Comparison of ENCODE assay signal across 20 cellular contexts in genomic region chr1:65321879-65322278, GRCh38.
"Had no signal": no experiment of that assay in that cellular context is flagged by ENCODE, and none has a peak within 500 bp of the region (broad histone marks: within the 10 kb centered on the region; RNA-seq: fewer than 3 reads in every experiment).

No MANE protein-coding gene starts in this region.

- DNase-seq: activated CD4-positive, alpha-beta memory T cell treated with anti-CD3 and anti-CD28 coated beads for 36 hours; activated CD4-positive, alpha-beta T cell treated with anti-CD3 and anti-CD28 coated beads, Interleukin-2, amount 10 ng/mL, durations not matched to agents 7 days and 5 days; activated CD4-positive, CD25-positive, alpha-beta regulatory T cell; activated CD8-positive, alpha-beta memory T cell treated with anti-CD3 and anti-CD28 coated beads, Interleukin-2, amount 50 U/mL, for 4 hours; activated gamma-delta T cell treated with Interleukin-2 at 50 U/mL for 16 hours; activated naive CD4-positive, alpha-beta T cell treated with anti-CD3 and anti-CD28 coated beads, Interleukin-2, amount 10 ng/mL, durations not matched to agents 7 days and 5 days; activated naive CD8-positive, alpha-beta T cell treated with anti-CD3 and anti-CD28 coated beads for 36 hours; activated T-cell treated with anti-CD3 and anti-CD28 coated beads, Interleukin-2, amount 50 U/mL, for 72 hours; Karpas-422; MM.1S; NCI-H1105; NCI-H1436; NCI-H1694 treated with DMSO at 0.1 percent for 48 hours; NCI-H2029 treated with DMSO at 0.1 percent for 48 hours; NCI-H345; NCI-H510A; SHP77; T-helper 9 cell had no signal

- H3K9me3 ChIP-seq: SJSA1 had no signal

- H3K27ac ChIP-seq: SJSA1 had no signal

- H3K4me3 ChIP-seq: K562, SJSA1 had no signal

- H3K36me3 ChIP-seq: SJSA1 had no signal

- H3K27me3 ChIP-seq: SJSA1 had no signal

- H3K4me1 ChIP-seq: SJSA1 had no signal
